In the genomic region with DNA sequence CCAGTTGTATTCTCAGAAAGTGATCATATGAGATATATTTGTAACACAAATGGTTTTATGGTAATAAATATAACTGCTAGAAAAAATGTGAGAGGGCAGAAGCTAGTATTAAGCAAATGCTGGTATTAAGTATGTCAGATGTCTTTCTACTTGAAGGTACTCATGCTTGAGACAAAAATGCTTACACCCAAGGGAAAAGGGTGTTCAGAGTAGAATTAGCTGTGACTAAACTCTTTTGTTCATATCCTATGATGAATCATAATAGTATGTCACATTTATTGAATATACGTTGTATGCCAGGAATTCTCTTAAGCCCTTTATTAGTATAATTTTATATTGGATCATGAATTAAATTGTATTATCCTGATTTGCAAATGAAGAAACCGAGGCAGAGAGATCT, we compare ENCODE assay signal across 22 cellular contexts. TPM values are rescaled to one million over a fixed set of nuclear protein-coding genes. Genes with fewer than 3 reads are reported as not detected.
DNase-seq lines count a peak whose midpoint lies in the region; ATAC-seq and TF ChIP-seq lines count a peak whose summit lies in the region.
"Had no signal": no experiment of that assay in that cellular context is flagged by ENCODE, and none has a peak within 500 bp of the region (broad histone marks: within the 10 kb centered on the region; RNA-seq: fewer than 3 reads in every experiment).

No MANE protein-coding gene starts in this region.

- ATAC-seq in WTC11, result no peak
- peak; percentile 13 for ATAC-seq in foreskin keratinocyte
- no peak for ATAC-seq in HG03460 (IDR thresholded peaks at IDR 0.05; ENCODE audit: unreplicated experiment)
- ATAC-seq: CD8-positive, alpha-beta T cell had no signal

- DNase-seq in ELR (ENCODE audit: low read depth), result peak; percentile 4
- no peak for DNase-seq in WTC11 (ENCODE audit: low spot score)
- DNase-seq in foreskin keratinocyte, result peak; percentile 12 to 37
- no peak for DNase-seq in activated T-cell treated with anti-CD3 and anti-CD28 coated beads, Interleukin-2, amount 50 U/mL, for 1 hour
- no peak for DNase-seq in iPS-NIHi11 (ENCODE audit: low spot score)
- DNase-seq in NCI-H1694 treated with DMSO at 0.1 percent for 48 hours (lab: John Stamatoyannopoulos, UW), result no peak
- DNase-seq: Calu3; CD8-positive, alpha-beta T cell; DND-41; GM23248; Kasumi-1; MG63; NCI-H1048; NCI-H146; NCI-H2081 treated with DMSO at 0.1 percent for 48 hours; SJCRH30 had no signal

- no peaks in the 10 kb centered on the region for H3K36me3 ChIP-seq in HUES48 (ENCODE audit: control insufficient read depth, insufficient read depth, low read length)
- H3K36me3 ChIP-seq: BLaER1 treated with 17β-estradiol and CSF1 and Interleukin-3, amounts not matched to agents 10 nM and 100 nM; MG63; SJCRH30 had no signal

- no peaks in the 10 kb centered on the region for H3K36me3 Mint-ChIP-seq in WTC11
- H3K36me3 Mint-ChIP-seq: CD8-positive, alpha-beta T cell had no signal

- H3K27ac ChIP-seq in HUES48 (ENCODE audit: low read depth, low read length) (peak overlapping the region; percentile 21), foreskin keratinocyte (no peak overlapping the region)
- H3K27ac ChIP-seq: BLaER1 treated with 17β-estradiol and CSF1 and Interleukin-3, amounts not matched to agents 10 nM and 100 nM; GM23248; HL-60; SJCRH30 had no signal

- H3K9me3 Mint-ChIP-seq in WTC11, result no peaks in the 10 kb centered on the region
- H3K9me3 Mint-ChIP-seq: CD8-positive, alpha-beta T cell; IgD-negative memory B cell; T-helper 1 cell treated with Interleukin-12 subunit alpha and Interleukin-12 subunit beta and Interleukin-4 antibody, amounts not matched to agents 30 μg/mL and 1 μg/mL, for 36 hours had no signal

- H3K9ac ChIP-seq in HUES48 (ENCODE audit: low read depth, low read length), result no peak overlapping the region
- H3K9ac ChIP-seq: BLaER1 treated with 17β-estradiol and CSF1 and Interleukin-3, amounts not matched to agents 10 nM and 100 nM; GM23248 had no signal

- CTCF ChIA-PET in WTC11 (lab: Charles Lee), result no interaction called here

- H3K27ac Mint-ChIP-seq in WTC11, result no peak overlapping the region
- H3K27ac Mint-ChIP-seq: CD8-positive, alpha-beta T cell; IgD-negative memory B cell; T-helper 1 cell treated with Interleukin-12 subunit alpha and Interleukin-12 subunit beta and Interleukin-4 antibody, amounts not matched to agents 30 μg/mL and 1 μg/mL, for 36 hours had no signal

- POLR2A ChIA-PET in WTC11 (lab: Charles Lee), result no interaction called here

- no peak for TF ChIP-seq CTCF in WTC11 (IDR thresholded peaks at IDR 0.05)
- no peak for TF ChIP-seq CTCF in foreskin keratinocyte (conservative IDR thresholded peaks at IDR 0.05)

- no peaks in the 10 kb centered on the region for H3K27me3 Mint-ChIP-seq in WTC11 (ENCODE audit: low read depth)

- H3K4me3 Mint-ChIP-seq in WTC11, result peak overlapping the region; percentile 92
- H3K4me3 Mint-ChIP-seq: CD8-positive, alpha-beta T cell; IgD-negative memory B cell; T-helper 1 cell treated with Interleukin-12 subunit alpha and Interleukin-12 subunit beta and Interleukin-4 antibody, amounts not matched to agents 30 μg/mL and 1 μg/mL, for 36 hours had no signal

- peak overlapping the region; percentile 92 for H3K4me3 ChIP-seq in HUES48 (ENCODE audit: low read depth, low read length)
- H3K4me3 ChIP-seq: BLaER1 treated with 17β-estradiol and CSF1 and Interleukin-3, amounts not matched to agents 10 nM and 100 nM; GM23248; MG63; SJCRH30 had no signal

- H3K27me3 ChIP-seq in HUES48 (ENCODE audit: control insufficient read depth, insufficient read depth, low read length), result no peaks in the 10 kb centered on the region
- H3K27me3 ChIP-seq in foreskin keratinocyte, result peaks cover 82% of the 10 kb centered on the region
- H3K27me3 ChIP-seq: SJCRH30 had no signal

- H3K4me1 ChIP-seq in HUES48 (ENCODE audit: control insufficient read depth, insufficient read depth, low read length) (peaks cover 74% of the 10 kb centered on the region), foreskin keratinocyte (no peaks in the 10 kb centered on the region)
- H3K4me1 ChIP-seq: BLaER1 treated with 17β-estradiol and CSF1 and Interleukin-3, amounts not matched to agents 10 nM and 100 nM had no signal

- peaks cover 72% of the 10 kb centered on the region for H3K4me1 Mint-ChIP-seq in WTC11

- no peaks in the 10 kb centered on the region for H3K9me3 ChIP-seq in HUES48 (ENCODE audit: control insufficient read depth, insufficient read depth, low read length)
- H3K9me3 ChIP-seq: MG63, SJCRH30 had no signal

TF ChIP-seq in WTC11, 78 proteins besides CTCF, POLR2A, EP300 and RAD21:
- TF ChIP-seq NR3C1 (CRISPR knock-in tag; conservative IDR thresholded peaks at IDR 0.05; ENCODE audit: low read depth) (no peak), MYBL2 (CRISPR knock-in tag; IDR thresholded peaks at IDR 0.05) (no peak)

RNA-seq across cellular contexts. Expression of a gene that starts 2.2 kb away (rescaled TPM):
- total RNA-seq in WTC11 (2021) (69.5 to 74.5 TPM (median 69.8 TPM) in 3 replicates), foreskin keratinocyte (0.03 and 0.04 TPM in 2 replicates)
- 0.02 TPM in 1 of 2 replicates, not detected in the other for polyA plus RNA-seq in foreskin keratinocyte
- total RNA-seq: GM23248 had no signal
- polyA plus RNA-seq: GM23248, IgD-negative memory B cell had no signal

RNA-seq across cellular contexts. Expression of a gene that starts 31.4 kb away (rescaled TPM):
- total RNA-seq in WTC11 (2021) (13.4 to 15.8 TPM (median 14.8 TPM) in 3 replicates), foreskin keratinocyte (14.9 and 15.7 TPM in 2 replicates)
- polyA plus RNA-seq in foreskin keratinocyte, result 4.0 and 4.7 TPM in 2 replicates

Comparison
In these comparisons a context has a peak if more than half of its experiments do, and no peak if none do; other contexts are left out.
1. DNase-seq: peak in ELR (single experiment) and foreskin keratinocyte (2 of 2); none in WTC11 (single experiment), activated T-cell treated with anti-CD3 and anti-CD28 coated beads, Interleukin-2, amount 50 U/mL, for 1 hour (single experiment), iPS-NIHi11 (single experiment) and NCI-H1694 treated with DMSO at 0.1 percent for 48 hours (single experiment).
2. RNA of a gene that starts 2.2 kb away (total RNA-seq): 69.5 to 74.5 TPM in WTC11; 0.03 to 0.04 TPM in foreskin keratinocyte; every median in the first group is over 10 times any median in the second.